ENCODE assay signal across 25 cellular contexts in genomic region chr14:83309833-83310232, GRCh38.
"Had no signal": no experiment of that assay in that cellular context is flagged by ENCODE, and none has a peak within 500 bp of the region (broad histone marks: within the 10 kb centered on the region; RNA-seq: fewer than 3 reads in every experiment).

No MANE protein-coding gene starts in this region.

- H3K4me3 ChIP-seq: coronary artery, dorsolateral prefrontal cortex, esophagus squamous epithelium, gastrocnemius medialis, heart right ventricle, left lung, lower lobe of right lung, mucosa of descending colon had no signal

- DNase-seq: dermis blood vessel endothelial cell; dorsolateral prefrontal cortex; effector CD4-positive, alpha-beta T cell; effector memory CD4-positive, alpha-beta T cell; esophagus squamous epithelium; foreskin fibroblast; foreskin melanocyte; gastrocnemius medialis; glutamatergic neuron; head of caudate nucleus; heart right ventricle; hippocampal formation; left cardiac atrium; left lung; left ventricle myocardium superior; lower lobe of right lung; mucosa of descending colon had no signal

- H3K4me1 ChIP-seq: esophagus squamous epithelium, gastrocnemius medialis, heart right ventricle, left lung, lower lobe of right lung had no signal

- H3K27ac ChIP-seq: coronary artery, dorsolateral prefrontal cortex, epithelial cell of prostate, esophagus squamous epithelium, gastrocnemius medialis, heart right ventricle, left lung, lower lobe of right lung had no signal

- H3K27ac Mint-ChIP-seq: mesothelial cell of epicardium had no signal

- ATAC-seq: esophagus mucosa, gastrocnemius medialis, heart right ventricle, left cardiac atrium, left lung, left ventricle myocardium superior, lower lobe of right lung, mucosa of descending colon had no signal

- H3K36me3 Mint-ChIP-seq: mesothelial cell of epicardium had no signal

- H3K4me3 Mint-ChIP-seq: mesothelial cell of epicardium had no signal

- H3K9me3 ChIP-seq: esophagus squamous epithelium, gastrocnemius medialis, left lung, lower lobe of right lung, mucosa of descending colon had no signal

- H3K36me3 ChIP-seq: esophagus squamous epithelium, gastrocnemius medialis, heart right ventricle, left lung, lower lobe of right lung had no signal

- FAIRE-seq: colon, endometrium, islet of Langerhans, keratinocyte had no signal

- H3K27me3 ChIP-seq: dorsolateral prefrontal cortex, esophagus squamous epithelium, gastrocnemius medialis, heart right ventricle, left lung had no signal
